8 cellular contexts compared by ENCODE assay signal in genomic region chr4:77158487-77158861, GRCh38. TPM values are rescaled to one million over a fixed set of nuclear protein-coding genes. Genes with fewer than 3 reads are reported as not detected.
DNase-seq lines count a peak whose midpoint lies in the region; ATAC-seq and TF ChIP-seq lines count a peak whose summit lies in the region.

No MANE protein-coding gene starts in this region.

- peak overlapping the region; percentile 82 for H3K4me3 Mint-ChIP-seq in Calu3 (ENCODE audit: low read depth, unreplicated experiment)
- peak overlapping the region; percentile 98 to 100 for H3K4me3 Mint-ChIP-seq in effector memory CD8-positive, alpha-beta T cell

- ATAC-seq in effector memory CD8-positive, alpha-beta T cell (replicated peaks) = no peak
- ATAC-seq in HG02759 (IDR thresholded peaks at IDR 0.05; ENCODE audit: unreplicated experiment) = no peak
- ATAC-seq in HG03457 (IDR thresholded peaks at IDR 0.05; ENCODE audit: unreplicated experiment) = no peak
- ATAC-seq in HG02970 (IDR thresholded peaks at IDR 0.05; ENCODE audit: low FRiP score, unreplicated experiment) = no peak

- peaks cover 6% of the 10 kb centered on the region for H3F3A ChIP-seq in SK-N-SH (replicated peaks; ENCODE audit: insufficient read depth)

- no peaks in the 10 kb centered on the region for H3K9me2 ChIP-seq in SK-N-SH

- intact Hi-C loops in Calu3 (cut with micrococcal nuclease; ENCODE audit: unreplicated experiment) = loop anchor here (5.0 kb wide), 1 partner anchor 44 kb away; no protein-coding TSS in a partner anchor

- H3K36me3 ChIP-seq in SK-N-SH (replicated peaks in 1 of 2; ENCODE audit: control insufficient read depth in 1 of 2, insufficient read depth in 2 of 2, low read length in 1 of 2) (peaks cover 44 to 46% of the 10 kb centered on the region in 2 experiments), osteoblast (ENCODE audit: insufficient read depth, low read length) (peaks cover 43% of the 10 kb centered on the region)

- H3K4me2 ChIP-seq in SK-N-SH (peak overlapping the region; percentile 81), osteoblast (ENCODE audit: insufficient read depth, low read length) (peak overlapping the region; percentile 98)

- TF ChIP-seq RAD21 in SK-N-SH (IDR thresholded peaks at IDR 0.05; ENCODE audit: low read length) = no peak

- H3K27me3 ChIP-seq in SK-N-SH (ENCODE audit: insufficient read depth) (no peaks in the 10 kb centered on the region), osteoblast (ENCODE audit: insufficient read depth, low read length) (peaks cover 24% of the 10 kb centered on the region)

- H3K4me3 ChIP-seq in SK-N-SH (ENCODE audit: low read depth in 2 of 2, low read length in 1 of 2) (peak overlapping the region; percentile 100), osteoblast (ENCODE audit: insufficient read depth, low read length) (peak overlapping the region; percentile 96)

- CTCF ChIA-PET in Calu3 (lab: Charles Lee) = interaction anchor here (0.7 kb wide), 1 partner anchor 63 kb away, joined by 4 read pairs; no protein-coding TSS in a partner anchor
- CTCF ChIA-PET in SK-N-SH (lab: Yijun Ruan, JAX) = interaction anchor here (0.6 to 8.5 kb wide), 4 partner anchors 58 to 979 kb away, joined by 3 to 41 read pairs (median 4); no protein-coding TSS in a partner anchor

- H2AFZ ChIP-seq in SK-N-SH (ENCODE audit: low read depth) = peak overlapping the region; percentile 97; the same call in 1 of the 2 replicates
- H2AFZ ChIP-seq in osteoblast (ENCODE audit: low read length) = peak overlapping the region; percentile 99

- H3K27ac ChIP-seq in SK-N-SH (ENCODE audit: low read depth in 2 of 2, low read length in 1 of 2) (peak overlapping the region; percentile 96 to 99), osteoblast (ENCODE audit: low read depth, low read length) (peak overlapping the region; percentile 91)

- 18% methylated on average over 6 of the region's 6 CpGs for WGBS in SK-N-SH (ENCODE audit: low lambda C conversion rate)

- POLR2A ChIA-PET in SK-N-SH (lab: Yijun Ruan, JAX) = interaction anchor here (0.5 to 1.1 kb wide), 4 partner anchors 12 to 271 kb away, joined by 3 to 6 read pairs (median 4); partner anchors contain the start of gene CCNI

- H3K27ac Mint-ChIP-seq in Calu3 (ENCODE audit: unreplicated experiment) = no peak overlapping the region
- H3K27ac Mint-ChIP-seq in effector memory CD8-positive, alpha-beta T cell = peak overlapping the region; percentile 92 to 99

- no peak for TF ChIP-seq EP300 in SK-N-SH (IDR thresholded peaks at IDR 0.05; ENCODE audit: borderline replicate concordance in 1 of 2, low read depth in 1 of 2, low read length in 1 of 2)

- BruUV-seq in Calu3 (replicated peaks; lab: Mats Ljungman, UMichigan) = no TSS peak

- H3K9me3 ChIP-seq in SK-N-SH (no peaks in the 10 kb centered on the region), osteoblast (ENCODE audit: low read depth, low read length) (no peaks in the 10 kb centered on the region)

- H3K27me3 Mint-ChIP-seq in Calu3 (ENCODE audit: unreplicated experiment) = no peaks in the 10 kb centered on the region
- H3K27me3 Mint-ChIP-seq in effector memory CD8-positive, alpha-beta T cell = no peaks in the 10 kb centered on the region

- H4K20me1 ChIP-seq in SK-N-SH (ENCODE audit: insufficient read depth) (peaks cover 21% of the 10 kb centered on the region; the same call in 1 of the 2 replicates), osteoblast (ENCODE audit: insufficient read depth, low read length) (peaks cover 5% of the 10 kb centered on the region)

- no peak for DNase-seq in Calu3
- no peak for DNase-seq in SK-N-SH
- no peak for DNase-seq in effector memory CD8-positive, alpha-beta T cell
- DNase-seq in osteoblast (ENCODE audit: insufficient read length, low spot score, missing footprints) = no peak
- no peak for DNase-seq in NCI-H2081 (lab: John Stamatoyannopoulos, UW)

- peaks cover 8 to 14% of the 10 kb centered on the region in 2 experiments; a peak in 2 of 4 replicates for H3K4me1 ChIP-seq in SK-N-SH (ENCODE audit: control insufficient read depth in 1 of 2, insufficient read depth in 2 of 2, low read depth in 1 of 2, low read length in 1 of 2)
- peaks cover 20% of the 10 kb centered on the region for H3K4me1 ChIP-seq in osteoblast (ENCODE audit: insufficient read depth, low read length)

- no peak for TF ChIP-seq CTCF in Calu3 (IDR thresholded peaks at IDR 0.05; ENCODE audit: unreplicated experiment)
- TF ChIP-seq CTCF in SK-N-SH (IDR thresholded peaks at IDR 0.05) = no peak
- TF ChIP-seq CTCF in osteoblast (IDR thresholded peaks at IDR 0.05; ENCODE audit: extremely low read depth, low read depth, low read length) = no peak

- peak overlapping the region; percentile 96 for H3K9ac ChIP-seq in SK-N-SH

- no peaks in the 10 kb centered on the region for H3K9me3 Mint-ChIP-seq in Calu3 (ENCODE audit: low read depth, unreplicated experiment)
- H3K9me3 Mint-ChIP-seq in effector memory CD8-positive, alpha-beta T cell = no peaks in the 10 kb centered on the region

- H3K36me3 Mint-ChIP-seq in Calu3 (ENCODE audit: insufficient read depth, unreplicated experiment) = peaks cover 48% of the 10 kb centered on the region
- H3K36me3 Mint-ChIP-seq in effector memory CD8-positive, alpha-beta T cell (ENCODE audit: insufficient read depth) = peaks cover 52% of the 10 kb centered on the region

- peaks cover 23% of the 10 kb centered on the region for H3K4me1 Mint-ChIP-seq in Calu3 (ENCODE audit: low read depth, unreplicated experiment)
- H3K4me1 Mint-ChIP-seq in effector memory CD8-positive, alpha-beta T cell (ENCODE audit: low read depth in 2 of 2) = peaks cover 15 to 20% of the 10 kb centered on the region in 2 donors

- H3K79me2 ChIP-seq in SK-N-SH (ENCODE audit: insufficient read depth) = peaks cover 25% of the 10 kb centered on the region
- peaks cover 7% of the 10 kb centered on the region for H3K79me2 ChIP-seq in osteoblast (ENCODE audit: insufficient read depth, low read length)

TF ChIP-seq in SK-N-SH, 30 proteins besides CTCF, POLR2A, EP300 and RAD21:
- TF ChIP-seq CHD2 (IDR thresholded peaks at IDR 0.05; ENCODE audit: low read length, partially characterized antibody) (no peak), JUND (IDR thresholded peaks at IDR 0.05) (no peak), FOSL2 (IDR thresholded peaks at IDR 0.05; ENCODE audit: borderline replicate concordance, low read depth) (no peak), PBX3 (IDR thresholded peaks at IDR 0.05) (no peak), USF1 (IDR thresholded peaks at IDR 0.05; ENCODE audit: borderline replicate concordance, low read depth) (no peak)

RNA-seq across cellular contexts. Expression of gene CCNG2, which starts 1.5 kb away (rescaled TPM):
- total RNA-seq in Calu3 (2022) = 25.2 and 26.1 TPM in 2 replicates
- polyA plus RNA-seq in SK-N-SH (2012; rRNA removed) = 8.7 and 8.9 TPM in 2 replicates
- 15.7 and 20.4 TPM in 2 replicates for polyA plus RNA-seq in SK-N-SH (2012; cell fraction: cytosol; rRNA removed)
- polyA plus RNA-seq in SK-N-SH (2012; cell fraction: nucleus; rRNA removed) = 9.2 and 10.0 TPM in 2 replicates
- total RNA-seq in osteoblast = 45.4 and 49.2 TPM in 2 replicates
